ENCODE assay signal across 13 cellular contexts in genomic region chr10:34960983-34961382, GRCh38.
DNase-seq lines count a peak whose midpoint lies in the region; ATAC-seq and TF ChIP-seq lines count a peak whose summit lies in the region.
"Had no signal": no experiment of that assay in that cellular context is flagged by ENCODE, and none has a peak within 500 bp of the region (broad histone marks: within the 10 kb centered on the region; RNA-seq: fewer than 3 reads in every experiment).

No MANE protein-coding gene starts in this region.

- H3K9me3 Mint-ChIP-seq in nephron (no peaks in the 10 kb centered on the region), CD14-positive monocyte (peaks cover 0 to 2% (median 0%) of the 10 kb centered on the region in 7 donors)
- H3K9me3 Mint-ChIP-seq in effector memory CD8-positive, alpha-beta T cell, result no peaks in the 10 kb centered on the region
- H3K9me3 Mint-ChIP-seq: natural killer cell treated with Interleukin-12 subunit alpha and Interleukin-12 subunit beta and Interleukin-15 and Interleukin-18, amount 100 ng/mL, for 72 hours had no signal

- H3K4me1 Mint-ChIP-seq in nephron (no peaks in the 10 kb centered on the region), CD14-positive monocyte (no peaks in the 10 kb centered on the region)
- H3K4me1 Mint-ChIP-seq in effector memory CD8-positive, alpha-beta T cell (ENCODE audit: low read depth in 2 of 2), result no peaks in the 10 kb centered on the region

- H3K9me3 ChIP-seq in RWPE2 (ENCODE audit: severe bottlenecking), result no peaks in the 10 kb centered on the region
- H3K9me3 ChIP-seq: gastroesophageal sphincter had no signal

- peak; percentile 1 for TF ChIP-seq CTCF in GM06990 (IDR thresholded peaks at IDR 0.05; ENCODE audit: insufficient read depth, low read length, poor library complexity, severe bottlenecking)
- TF ChIP-seq CTCF in RWPE2 (IDR thresholded peaks at IDR 0.05; ENCODE audit: poor library complexity, severe bottlenecking), result peak; percentile 43
- peak in 2 of 3 experiments; percentile 28 to 38 for TF ChIP-seq CTCF in nephron (IDR thresholded peaks at IDR 0.05; ENCODE audit: unreplicated experiment in 3 of 3)
- TF ChIP-seq CTCF in CD14-positive monocyte (IDR thresholded peaks at IDR 0.05), result no peak

- no peaks in the 10 kb centered on the region for H3K36me3 ChIP-seq in GM06990 (ENCODE audit: control insufficient read depth, insufficient read depth, low read length)
- H3K36me3 ChIP-seq in RWPE2 (ENCODE audit: low read depth), result no peaks in the 10 kb centered on the region
- H3K36me3 ChIP-seq: gastroesophageal sphincter had no signal

- H3K4me3 ChIP-seq in GM06990 (replicated peaks; ENCODE audit: low read depth, low read length) (no peak overlapping the region), RWPE2 (ENCODE audit: severe bottlenecking) (no peak overlapping the region)
- H3K4me3 ChIP-seq: gastroesophageal sphincter had no signal

- H3K27me3 Mint-ChIP-seq in nephron (ENCODE audit: low read depth) (no peaks in the 10 kb centered on the region), CD14-positive monocyte (ENCODE audit: low read depth in 3 of 3) (peaks cover 5 to 7% (median 5%) of the 10 kb centered on the region in 3 donors)
- peaks cover 0 to 9% of the 10 kb centered on the region in 2 donors for H3K27me3 Mint-ChIP-seq in effector memory CD8-positive, alpha-beta T cell

- H3K4me1 ChIP-seq in RWPE2 (ENCODE audit: insufficient read depth, poor library complexity, severe bottlenecking), result no peaks in the 10 kb centered on the region
- H3K4me1 ChIP-seq: gastroesophageal sphincter had no signal

- ATAC-seq in RWPE2 (ENCODE audit: low read depth) (peak; percentile 51; the same call in 1 of the 3 replicates), HG03442 (IDR thresholded peaks at IDR 0.05; ENCODE audit: unreplicated experiment) (no peak), GM21619 (IDR thresholded peaks at IDR 0.05; ENCODE audit: unreplicated experiment) (no peak)
- ATAC-seq in effector memory CD8-positive, alpha-beta T cell (replicated peaks), result no peak
- ATAC-seq: gastroesophageal sphincter; natural killer cell treated with Interleukin-12 subunit alpha and Interleukin-12 subunit beta and Interleukin-15 and Interleukin-18, amount 100 ng/mL, for 72 hours had no signal

- H3K36me3 Mint-ChIP-seq in nephron (ENCODE audit: low read depth), result no peaks in the 10 kb centered on the region
- H3K36me3 Mint-ChIP-seq in effector memory CD8-positive, alpha-beta T cell (ENCODE audit: insufficient read depth), result peaks cover 4% of the 10 kb centered on the region
- H3K36me3 Mint-ChIP-seq in CD14-positive monocyte, result no peaks in the 10 kb centered on the region
- H3K36me3 Mint-ChIP-seq: natural killer cell treated with Interleukin-12 subunit alpha and Interleukin-12 subunit beta and Interleukin-15 and Interleukin-18, amount 100 ng/mL, for 72 hours had no signal

- DNase-seq in GM06990 (ENCODE audit: extremely low read depth, insufficient read length), result no peak
- DNase-seq in RWPE2 (ENCODE audit: low spot score), result no peak
- peak; percentile 12 for DNase-seq in fibroblast of the conjunctiva (ENCODE audit: low read depth)
- no peak for DNase-seq in effector memory CD8-positive, alpha-beta T cell
- no peak for DNase-seq in CD14-positive monocyte (ENCODE audit: low spot score)
- DNase-seq: activated CD4-positive, alpha-beta T cell treated with anti-CD3 and anti-CD28 coated beads, Interleukin-2, amount 50 U/mL, for 4 hours; MM.1S; stimulated activated CD4-positive, alpha-beta T cell treated with anti-CD3 and anti-CD28 coated beads, Interleukin-4, amount 100 ng/mL, for 1 hour had no signal

- H3K27ac ChIP-seq in RWPE2 (ENCODE audit: poor library complexity, severe bottlenecking), result no peak overlapping the region
- H3K27ac ChIP-seq: gastroesophageal sphincter had no signal

- no peaks in the 10 kb centered on the region for H3K27me3 ChIP-seq in GM06990 (replicated peaks; ENCODE audit: control insufficient read depth, insufficient read depth, low read length)
- H3K27me3 ChIP-seq in RWPE2 (ENCODE audit: insufficient read depth, poor library complexity, severe bottlenecking), result no peaks in the 10 kb centered on the region
- H3K27me3 ChIP-seq: gastroesophageal sphincter had no signal

- H3K27ac Mint-ChIP-seq in nephron (no peak overlapping the region), CD14-positive monocyte (no peak overlapping the region)
- no peak overlapping the region for H3K27ac Mint-ChIP-seq in effector memory CD8-positive, alpha-beta T cell
- H3K27ac Mint-ChIP-seq: natural killer cell treated with Interleukin-12 subunit alpha and Interleukin-12 subunit beta and Interleukin-15 and Interleukin-18, amount 100 ng/mL, for 72 hours had no signal

- intact Hi-C loops in CD14-positive monocyte (cut with micrococcal nuclease), result no loop called here

- H3K4me3 Mint-ChIP-seq in nephron (no peak overlapping the region), CD14-positive monocyte (no peak overlapping the region)
- no peak overlapping the region for H3K4me3 Mint-ChIP-seq in effector memory CD8-positive, alpha-beta T cell
- H3K4me3 Mint-ChIP-seq: natural killer cell treated with Interleukin-12 subunit alpha and Interleukin-12 subunit beta and Interleukin-15 and Interleukin-18, amount 100 ng/mL, for 72 hours had no signal
